ENCODE assay signal across 8 cellular contexts in genomic region chr14:80941241-80942157, GRCh38. TPM values are rescaled to one million over a fixed set of nuclear protein-coding genes. Genes with fewer than 3 reads are reported as not detected.
DNase-seq lines count a peak whose midpoint lies in the region; ATAC-seq and TF ChIP-seq lines count a peak whose summit lies in the region.

Gene CEP128, minus strand, starts transcription at chr14:80941738.

- H3K4me1 ChIP-seq in smooth muscle cell (ENCODE audit: low read depth) = peaks cover 4% of the 10 kb centered on the region

- no peaks in the 10 kb centered on the region for H3K27me3 ChIP-seq in smooth muscle cell (ENCODE audit: low read depth)

- H3K4me3 Mint-ChIP-seq in WTC11 = peak within 1 kb of the TSS; percentile 90

- peak within 1 kb of the TSS; percentile 89 to 91 for H3K4me3 ChIP-seq in cardiac fibroblast (replicated peaks in 1 of 2; ENCODE audit: low read depth in 2 of 2, low read length in 2 of 2)
- peak within 1 kb of the TSS; percentile 72 for H3K4me3 ChIP-seq in smooth muscle cell

- CTCF ChIA-PET in WTC11 (lab: Charles Lee) = interaction anchor here (1.0 to 2.6 kb wide), 6 partner anchors 9 to 228 kb away, joined by 4 to 24 read pairs (median 7); partner anchors contain the start of gene TSHR

- WGBS in smooth muscle cell (ENCODE audit: low lambda C conversion rate) = 1% methylated on average over 37 of the region's 40 CpGs

- TF ChIP-seq CTCF in WTC11 (IDR thresholded peaks at IDR 0.05) (no peak), cardiac fibroblast (IDR thresholded peaks at IDR 0.05; ENCODE audit: low read depth, low read length) (no peak), smooth muscle cell (IDR thresholded peaks at IDR 0.05; ENCODE audit: borderline replicate concordance, insufficient read depth, poor library complexity, severe bottlenecking) (no peak)

- H3K27me3 Mint-ChIP-seq in WTC11 (ENCODE audit: low read depth) = no peaks in the 10 kb centered on the region; the same call in 1 of the 2 replicates

- POLR2A ChIA-PET in WTC11 (lab: Charles Lee) = interaction anchor here (0.6 to 1.3 kb wide), 3 partner anchors 9 to 888 kb away, joined by 3 to 5 read pairs (median 4); no protein-coding TSS in a partner anchor

- H4K20me1 ChIP-seq in smooth muscle cell (ENCODE audit: low read depth) = no peaks in the 10 kb centered on the region

- H3K27ac Mint-ChIP-seq in WTC11 = peak within 1 kb of the TSS; percentile 84

- no peaks in the 10 kb centered on the region for H3K9me3 ChIP-seq in smooth muscle cell (replicated peaks; ENCODE audit: low read depth)

- no peaks in the 10 kb centered on the region for H3K36me3 Mint-ChIP-seq in WTC11

- H3K27ac ChIP-seq in smooth muscle cell (ENCODE audit: low read depth) = peak within 1 kb of the TSS; percentile 33

- H3K79me2 ChIP-seq in smooth muscle cell (ENCODE audit: low read depth) = peaks cover 6% of the 10 kb centered on the region

- peak within 1 kb of the TSS; percentile 67 for H3K9ac ChIP-seq in smooth muscle cell (ENCODE audit: low read depth)

- H3K4me2 ChIP-seq in smooth muscle cell = peak within 1 kb of the TSS; percentile 92

- H2AFZ ChIP-seq in smooth muscle cell (ENCODE audit: low read depth) = peak within 1 kb of the TSS; percentile 98

- DNase-seq in AG08395 (ENCODE audit: low spot score) = peak; percentile 97
- DNase-seq in NCI-H2227 (lab: John Stamatoyannopoulos, UW; ENCODE audit: unreplicated experiment) = peak; percentile 95
- peak; percentile 97 for DNase-seq in WTC11 (ENCODE audit: low spot score)
- peak; percentile 98 to 99 for DNase-seq in cardiac fibroblast (ENCODE audit: low read depth in 2 of 2)
- peak; percentile 92 for DNase-seq in iPS-NIHi7 (ENCODE audit: extremely low spot score)
- peak; percentile 55 for DNase-seq in smooth muscle cell (lab: John Stamatoyannopoulos, UW; ENCODE audit: unreplicated experiment)

- H3K9me3 Mint-ChIP-seq in WTC11 = no peaks in the 10 kb centered on the region

- peak; percentile 98 for ATAC-seq in GM18909 (IDR thresholded peaks at IDR 0.05; ENCODE audit: poor library complexity, unreplicated experiment)
- ATAC-seq in HG03159 (IDR thresholded peaks at IDR 0.05; ENCODE audit: unreplicated experiment) = peak; percentile 98
- peak; percentile 97 for ATAC-seq in WTC11

- H3K36me3 ChIP-seq in smooth muscle cell (ENCODE audit: low read depth) = no peaks in the 10 kb centered on the region

- H3F3A ChIP-seq in smooth muscle cell (ENCODE audit: low read depth) = no peaks in the 10 kb centered on the region

- H3K4me1 Mint-ChIP-seq in WTC11 = peaks cover 12% of the 10 kb centered on the region

TF ChIP-seq in WTC11, 78 proteins besides CTCF, POLR2A, EP300 and RAD21:
- TF ChIP-seq ERG (CRISPR knock-in tag; IDR thresholded peaks at IDR 0.05) (no peak), NFE2L1 (CRISPR knock-in tag; IDR thresholded peaks at IDR 0.05) (0 out of 2 replicates have a peak, but pooled peaks have one; percentile 20), CDX4 (CRISPR knock-in tag; IDR thresholded peaks at IDR 0.05; ENCODE audit: borderline replicate concordance) (no peak), USF2 (CRISPR knock-in tag; IDR thresholded peaks at IDR 0.05) (peak; percentile 30; the same call in 1 of the 2 replicates), SMAD3 (CRISPR knock-in tag; IDR thresholded peaks at IDR 0.05; ENCODE audit: borderline replicate concordance) (0 out of 2 replicates have a peak, but pooled peaks have one; percentile 32), E2F4 (CRISPR knock-in tag; IDR thresholded peaks at IDR 0.05; ENCODE audit: borderline replicate concordance, low read depth) (peak; percentile 75; the same call in 1 of the 2 replicates), IRF2 (CRISPR knock-in tag; IDR thresholded peaks at IDR 0.05; ENCODE audit: borderline replicate concordance, low read depth) (no peak), SOX15 (CRISPR knock-in tag; IDR thresholded peaks at IDR 0.05) (no peak), SP1 (CRISPR knock-in tag; conservative IDR thresholded peaks at IDR 0.05) (peak; percentile 43; the same call in 1 of the 2 replicates), GABPB1 (CRISPR knock-in tag; IDR thresholded peaks at IDR 0.05) (0 out of 2 replicates have a peak, but pooled peaks have one; percentile 29), ZMAT4 (CRISPR knock-in tag; IDR thresholded peaks at IDR 0.05) (no peak)
- TF ChIP-seq, protein P1, sequence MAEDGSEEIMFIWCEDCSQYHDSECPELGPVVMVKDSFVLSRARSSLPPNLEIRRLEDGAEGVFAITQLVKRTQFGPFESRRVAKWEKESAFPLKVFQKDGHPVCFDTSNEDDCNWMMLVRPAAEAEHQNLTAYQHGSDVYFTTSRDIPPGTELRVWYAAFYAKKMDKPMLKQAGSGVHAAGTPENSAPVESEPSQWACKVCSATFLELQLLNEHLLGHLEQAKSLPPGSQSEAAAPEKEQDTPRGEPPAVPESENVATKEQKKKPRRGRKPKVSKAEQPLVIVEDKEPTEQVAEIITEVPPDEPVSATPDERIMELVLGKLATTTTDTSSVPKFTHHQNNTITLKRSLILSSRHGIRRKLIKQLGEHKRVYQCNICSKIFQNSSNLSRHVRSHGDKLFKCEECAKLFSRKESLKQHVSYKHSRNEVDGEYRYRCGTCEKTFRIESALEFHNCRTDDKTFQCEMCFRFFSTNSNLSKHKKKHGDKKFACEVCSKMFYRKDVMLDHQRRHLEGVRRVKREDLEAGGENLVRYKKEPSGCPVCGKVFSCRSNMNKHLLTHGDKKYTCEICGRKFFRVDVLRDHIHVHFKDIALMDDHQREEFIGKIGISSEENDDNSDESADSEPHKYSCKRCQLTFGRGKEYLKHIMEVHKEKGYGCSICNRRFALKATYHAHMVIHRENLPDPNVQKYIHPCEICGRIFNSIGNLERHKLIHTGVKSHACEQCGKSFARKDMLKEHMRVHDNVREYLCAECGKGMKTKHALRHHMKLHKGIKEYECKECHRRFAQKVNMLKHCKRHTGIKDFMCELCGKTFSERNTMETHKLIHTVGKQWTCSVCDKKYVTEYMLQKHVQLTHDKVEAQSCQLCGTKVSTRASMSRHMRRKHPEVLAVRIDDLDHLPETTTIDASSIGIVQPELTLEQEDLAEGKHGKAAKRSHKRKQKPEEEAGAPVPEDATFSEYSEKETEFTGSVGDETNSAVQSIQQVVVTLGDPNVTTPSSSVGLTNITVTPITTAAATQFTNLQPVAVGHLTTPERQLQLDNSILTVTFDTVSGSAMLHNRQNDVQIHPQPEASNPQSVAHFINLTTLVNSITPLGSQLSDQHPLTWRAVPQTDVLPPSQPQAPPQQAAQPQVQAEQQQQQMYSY (CRISPR knock-in tag; IDR thresholded peaks at IDR 0.05) = 0 out of 2 replicates have a peak, but pooled peaks have one; percentile 13

RNA-seq across cellular contexts. Expression of gene CEP128, which starts in this region (rescaled TPM):
- 12.0 to 17.3 TPM (median 16.5 TPM) in 3 replicates for total RNA-seq in WTC11 (2021)
- total RNA-seq in smooth muscle cell = 2.0 and 4.4 TPM in 2 replicates
- 2.7 and 5.1 TPM in 2 replicates for polyA plus RNA-seq in smooth muscle cell

Comparison
In these comparisons a context has a peak if more than half of its experiments do, and no peak if none do; other contexts are left out.
1. Peak in every context shown above with its lines: DNase-seq, ATAC-seq, H3K4me3 ChIP-seq and H3K27ac ChIP-seq.